9 cellular contexts compared by ENCODE assay signal in genomic region chr1:220281159-220281574, GRCh38. TPM values are rescaled to one million over a fixed set of nuclear protein-coding genes. Genes with fewer than 3 reads are reported as not detected.
A peak's percentile ranks its signal among the peaks of the same experiment; 100 is the strongest.
DNase-seq lines count a peak whose midpoint lies in the region; ATAC-seq and TF ChIP-seq lines count a peak whose summit lies in the region.
"Had no signal": no experiment of that assay in that cellular context is flagged by ENCODE, and none has a peak within 500 bp of the region (broad histone marks: within the 10 kb centered on the region; RNA-seq: fewer than 3 reads in every experiment).

No MANE protein-coding gene starts in this region.

- TF ChIP-seq RAD21 in SK-N-SH (IDR thresholded peaks at IDR 0.05; ENCODE audit: low read length): peak; percentile 80

- no peaks in the 10 kb centered on the region for H3K9me3 Mint-ChIP-seq in HFFc6
- no peaks in the 10 kb centered on the region for H3K9me3 Mint-ChIP-seq in activated naive CD4-positive, alpha-beta T cell treated with anti-CD3 and anti-CD28 coated beads, Interleukin-2, amount 10 ng/mL, durations not matched to agents 7 days and 5 days

- no peak overlapping the region for H3K27ac Mint-ChIP-seq in HFFc6
- no peak overlapping the region for H3K27ac Mint-ChIP-seq in activated naive CD4-positive, alpha-beta T cell treated with anti-CD3 and anti-CD28 coated beads, Interleukin-2, amount 10 ng/mL, durations not matched to agents 7 days and 5 days

- no peaks in the 10 kb centered on the region for H3F3A ChIP-seq in SK-N-SH (replicated peaks; ENCODE audit: insufficient read depth)

- WGBS in SK-N-SH (ENCODE audit: low lambda C conversion rate): 93% methylated on average over 2 of the region's 2 CpGs

- peaks cover 3% of the 10 kb centered on the region; the same call in 1 of the 2 replicates for H3K27me3 Mint-ChIP-seq in HFFc6 (ENCODE audit: insufficient read depth)
- peaks cover 13% of the 10 kb centered on the region for H3K27me3 Mint-ChIP-seq in activated naive CD4-positive, alpha-beta T cell treated with anti-CD3 and anti-CD28 coated beads, Interleukin-2, amount 10 ng/mL, durations not matched to agents 7 days and 5 days

- POLR2A ChIA-PET in SK-N-SH (lab: Yijun Ruan, JAX): no interaction called here

- no peak for TF ChIP-seq EP300 in SK-N-SH (IDR thresholded peaks at IDR 0.05; ENCODE audit: borderline replicate concordance in 1 of 2, low read depth in 1 of 2, low read length in 1 of 2)

- H3K4me2 ChIP-seq in SK-N-SH: no peak overlapping the region

- H3K27ac ChIP-seq in SK-N-SH (ENCODE audit: low read depth in 2 of 2, low read length in 1 of 2): no peak overlapping the region

- no peak overlapping the region for H3K9ac ChIP-seq in SK-N-SH

- no peak overlapping the region for H3K4me3 Mint-ChIP-seq in HFFc6
- no peak overlapping the region for H3K4me3 Mint-ChIP-seq in activated naive CD4-positive, alpha-beta T cell treated with anti-CD3 and anti-CD28 coated beads, Interleukin-2, amount 10 ng/mL, durations not matched to agents 7 days and 5 days

- H3K36me3 ChIP-seq in SK-N-SH (replicated peaks in 1 of 2; ENCODE audit: control insufficient read depth in 1 of 2, insufficient read depth in 2 of 2, low read length in 1 of 2): no peaks in the 10 kb centered on the region
- H3K36me3 ChIP-seq in kidney epithelial cell (ENCODE audit: control insufficient read depth, insufficient read depth, low read length): no peaks in the 10 kb centered on the region

- H3K9me2 ChIP-seq in SK-N-SH: no peaks in the 10 kb centered on the region

- no peaks in the 10 kb centered on the region for H3K4me1 Mint-ChIP-seq in HFFc6 (ENCODE audit: low read depth)
- H3K4me1 Mint-ChIP-seq in activated naive CD4-positive, alpha-beta T cell treated with anti-CD3 and anti-CD28 coated beads, Interleukin-2, amount 10 ng/mL, durations not matched to agents 7 days and 5 days: no peaks in the 10 kb centered on the region

- no peaks in the 10 kb centered on the region for H3K36me3 Mint-ChIP-seq in HFFc6 (ENCODE audit: low read depth)
- no peaks in the 10 kb centered on the region for H3K36me3 Mint-ChIP-seq in activated naive CD4-positive, alpha-beta T cell treated with anti-CD3 and anti-CD28 coated beads, Interleukin-2, amount 10 ng/mL, durations not matched to agents 7 days and 5 days

- no peaks in the 10 kb centered on the region for H4K20me1 ChIP-seq in SK-N-SH (ENCODE audit: insufficient read depth)

- TF ChIP-seq CTCF in HFFc6 (IDR thresholded peaks at IDR 0.05): peak; percentile 82
- peak; percentile 83 for TF ChIP-seq CTCF in SK-N-SH (IDR thresholded peaks at IDR 0.05)
- TF ChIP-seq CTCF in kidney epithelial cell (IDR thresholded peaks at IDR 0.05; ENCODE audit: insufficient read depth, low read length, poor library complexity, severe bottlenecking): peak; percentile 52

- H3K27me3 ChIP-seq in SK-N-SH (ENCODE audit: insufficient read depth) (no peaks in the 10 kb centered on the region), kidney epithelial cell (ENCODE audit: control insufficient read depth, insufficient read depth, low read length) (no peaks in the 10 kb centered on the region)

- DNase-seq in DMS53 treated with DMSO at 0.1 percent for 48 hours (lab: John Stamatoyannopoulos, UW; ENCODE audit: unreplicated experiment): peak; percentile 87
- peak; percentile 50 for DNase-seq in HFFc6
- peak; percentile 18 for DNase-seq in SK-N-SH
- DNase-seq in kidney epithelial cell (ENCODE audit: low read depth): no peak
- no peak for DNase-seq in stimulated activated naive CD8-positive, alpha-beta T cell treated with anti-CD3 and anti-CD28 coated beads, Interleukin-15, Interleukin-2, amounts not matched to agents 100 U/mL and 50 U/mL, for 24 hours
- no peak for DNase-seq in NCI-H2196 (lab: John Stamatoyannopoulos, UW; ENCODE audit: unreplicated experiment)
- DNase-seq in activated naive CD4-positive, alpha-beta T cell treated with anti-CD3 and anti-CD28 coated beads, Interleukin-2, amount 10 ng/mL, durations not matched to agents 7 days and 5 days: no peak
- DNase-seq: activated CD4-positive, alpha-beta T cell treated with anti-CD3 and anti-CD28 coated beads, Interleukin-2, amount 50 U/mL, for 48 hours had no signal

- H2AFZ ChIP-seq in SK-N-SH (ENCODE audit: low read depth): no peak overlapping the region

- H3K4me1 ChIP-seq in SK-N-SH (ENCODE audit: control insufficient read depth in 1 of 2, insufficient read depth in 2 of 2, low read depth in 1 of 2, low read length in 1 of 2): peaks cover 0 to 6% of the 10 kb centered on the region in 2 experiments; a peak in 2 of 4 replicates

- ATAC-seq in GM21367 (IDR thresholded peaks at IDR 0.05; ENCODE audit: unreplicated experiment): no peak
- no peak for ATAC-seq in stimulated activated naive CD8-positive, alpha-beta T cell treated with anti-CD3 and anti-CD28 coated beads, Interleukin-15, Interleukin-2, amounts not matched to agents 100 U/mL and 50 U/mL, for 24 hours

- no peaks in the 10 kb centered on the region for H3K9me3 ChIP-seq in SK-N-SH

- H3K4me3 ChIP-seq in SK-N-SH (ENCODE audit: low read depth in 2 of 2, low read length in 1 of 2) (no peak overlapping the region), kidney epithelial cell (ENCODE audit: low read depth, low read length) (no peak overlapping the region)

- CTCF ChIA-PET in SK-N-SH (lab: Yijun Ruan, JAX): interaction anchor here (0.6 to 9.8 kb wide), 31 partner anchors 9 to 1155 kb away, joined by 3 to 76 read pairs (median 4); no protein-coding TSS in a partner anchor
- CTCF ChIA-PET in activated naive CD4-positive, alpha-beta T cell treated with anti-CD3 and anti-CD28 coated beads, Interleukin-2, amount 10 ng/mL, durations not matched to agents 7 days and 5 days (lab: Charles Lee): interaction anchor here (1.1 to 3.2 kb wide), 3 partner anchors 13 to 452 kb away, joined by 3 to 15 read pairs (median 4); no protein-coding TSS in a partner anchor

- no peaks in the 10 kb centered on the region for H3K79me2 ChIP-seq in SK-N-SH (ENCODE audit: insufficient read depth)

TF ChIP-seq in SK-N-SH, 30 proteins besides CTCF, POLR2A, EP300 and RAD21:
- TF ChIP-seq FOXM1 (IDR thresholded peaks at IDR 0.05; ENCODE audit: low read depth): no peak
- peak; percentile 57 for TF ChIP-seq SMC3 (IDR thresholded peaks at IDR 0.05; ENCODE audit: low read depth, low read length)

RNA-seq across cellular contexts. Expression of gene RAB3GAP2, which starts 8.9 kb away (rescaled TPM):
- total RNA-seq in HFFc6 (2021; fragmentation: NEBNext Ultra II Directional; extraction: Animal tissue kit (Norgen Biotek cat#: 25700)): 10 to 100 TPM; 42.0 to 49.6 (median 43.9) TPM
- polyA plus RNA-seq in SK-N-SH (2012; rRNA removed): 9.3 and 11.7 TPM in 2 replicates
- polyA plus RNA-seq in SK-N-SH (2012; cell fraction: cytosol; rRNA removed): 9.2 and 11.2 TPM in 2 replicates
- polyA plus RNA-seq in SK-N-SH (2012; cell fraction: nucleus; rRNA removed): 23.9 and 32.4 TPM in 2 replicates
- 27.5 and 33.0 TPM in 2 replicates for total RNA-seq in kidney epithelial cell

Comparison
In these comparisons a context has a peak if more than half of its experiments do, and no peak if none do; other contexts are left out.
1. DNase-seq: peak in DMS53 treated with DMSO at 0.1 percent for 48 hours (single experiment), HFFc6 (single experiment) and SK-N-SH (single experiment); none in kidney epithelial cell (single experiment), stimulated activated naive CD8-positive, alpha-beta T cell treated with anti-CD3 and anti-CD28 coated beads, Interleukin-15, Interleukin-2, amounts not matched to agents 100 U/mL and 50 U/mL, for 24 hours (single experiment), NCI-H2196 (single experiment) and activated naive CD4-positive, alpha-beta T cell treated with anti-CD3 and anti-CD28 coated beads, Interleukin-2, amount 10 ng/mL, durations not matched to agents 7 days and 5 days (single experiment).
2. Peak in every context shown above with its lines, with median percentiles within 50 percentile points of each other: CTCF ChIP-seq.